9 cellular contexts compared by ENCODE assay signal in genomic region chr2:62216616-62217015, GRCh38. TPM values are rescaled to one million over a fixed set of nuclear protein-coding genes. Genes with fewer than 3 reads are reported as not detected.
DNase-seq lines count a peak whose midpoint lies in the region; ATAC-seq, FAIRE-seq and TF ChIP-seq lines count a peak whose summit lies in the region.
"Had no signal": no experiment of that assay in that cellular context is flagged by ENCODE, and none has a peak within 500 bp of the region (broad histone marks: within the 10 kb centered on the region; RNA-seq: fewer than 3 reads in every experiment).

No MANE protein-coding gene starts in this region.

- H3K36me3 ChIP-seq in parathyroid adenoma (ENCODE audit: control insufficient read depth, insufficient read depth, low read length): no peaks in the 10 kb centered on the region

- TF ChIP-seq CTCF in CD14-positive monocyte (IDR thresholded peaks at IDR 0.05) (no peak), parathyroid adenoma (IDR thresholded peaks at IDR 0.05) (no peak)

- peaks cover 88% of the 10 kb centered on the region for H3K4me1 Mint-ChIP-seq in CD14-positive monocyte

- no peaks in the 10 kb centered on the region for H3K27me3 Mint-ChIP-seq in CD14-positive monocyte (ENCODE audit: low read depth in 3 of 3)

- intact Hi-C loops in CD14-positive monocyte (cut with micrococcal nuclease): no loop called here

- FAIRE-seq in RCC 7860 (lab: Jason Lieb, UNC): peak; percentile 14

- H3K9ac ChIP-seq in parathyroid adenoma: no peak overlapping the region

- H2AFZ ChIP-seq in parathyroid adenoma: no peak overlapping the region

- no peak overlapping the region for H3K4me3 ChIP-seq in parathyroid adenoma (ENCODE audit: low read depth, low read length)

- H3K9me3 ChIP-seq in parathyroid adenoma (ENCODE audit: control insufficient read depth, low read length): no peaks in the 10 kb centered on the region

- no peak overlapping the region for H3K4me2 ChIP-seq in parathyroid adenoma (ENCODE audit: low read length)

- H3K79me2 ChIP-seq in parathyroid adenoma: peaks cover 8% of the 10 kb centered on the region

- DNase-seq in CD14-positive monocyte (ENCODE audit: low spot score) (no peak), RCC 7860 (ENCODE audit: low spot score) (peak; percentile 37), fibroblast of peridontal ligament (ENCODE audit: extremely low read depth) (peak; percentile 95), GM19240 (ENCODE audit: insufficient read length, low spot score) (no peak), GDM1 (lab: John Stamatoyannopoulos, UW) (no peak)
- DNase-seq: stimulated activated CD4-positive, alpha-beta T cell treated with anti-CD3 and anti-CD28 coated beads, Interleukin-4, amount 100 ng/mL, for 24 hours had no signal

- no peak for ATAC-seq in GM21528 (IDR thresholded peaks at IDR 0.05; ENCODE audit: low FRiP score, unreplicated experiment)
- no peak for ATAC-seq in GM21360 (IDR thresholded peaks at IDR 0.05; ENCODE audit: unreplicated experiment)

- H3K4me3 Mint-ChIP-seq in CD14-positive monocyte: peak overlapping the region in 1 of 2 donors; percentile 24

- H3K36me3 Mint-ChIP-seq in CD14-positive monocyte: peaks cover 6 to 17% of the 10 kb centered on the region in 2 donors

- peak overlapping the region; percentile 16 for H3K27ac ChIP-seq in parathyroid adenoma

- H3K4me1 ChIP-seq in parathyroid adenoma: no peaks in the 10 kb centered on the region

- peak overlapping the region; percentile 76 to 91 (median 87) for H3K27ac Mint-ChIP-seq in CD14-positive monocyte

- peaks cover 2 to 7% (median 6%) of the 10 kb centered on the region in 7 donors for H3K9me3 Mint-ChIP-seq in CD14-positive monocyte

- H3K27me3 ChIP-seq in parathyroid adenoma (ENCODE audit: control insufficient read depth, insufficient read depth, low read length): no peaks in the 10 kb centered on the region

RNA-seq across cellular contexts. Expression of gene B3GNT2, which starts 20.7 kb away (rescaled TPM):
- 10 to 100 TPM; 15.9 to 18.5 TPM for polyA plus RNA-seq in CD14-positive monocyte

Comparison
In these comparisons a context has a peak if more than half of its experiments do, and no peak if none do; other contexts are left out.
1. DNase-seq: peak in RCC 7860 (single experiment) and fibroblast of peridontal ligament (single experiment); none in CD14-positive monocyte (single experiment), GM19240 (single experiment) and GDM1 (single experiment).